Comparison of ENCODE assay signal across 15 cellular contexts in the genomic region with DNA sequence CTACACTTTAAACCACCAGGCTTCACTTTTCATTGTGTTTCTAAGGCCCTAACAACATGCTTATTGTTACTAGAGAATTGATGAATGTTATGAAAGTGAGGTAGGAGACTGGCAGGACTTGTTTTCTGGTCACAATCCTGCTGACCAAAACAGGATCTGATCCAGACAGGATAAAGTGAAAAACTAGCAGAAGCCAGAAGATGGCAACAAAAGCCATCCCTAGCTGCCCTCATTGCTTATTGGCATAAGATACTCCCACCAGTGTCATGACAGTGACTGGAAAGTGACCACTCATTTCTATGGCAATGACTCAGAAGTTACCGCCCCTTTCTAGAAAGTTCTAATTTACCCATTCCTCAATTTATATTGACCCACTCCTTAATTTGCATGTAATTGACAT. TPM values are rescaled to one million over a fixed set of nuclear protein-coding genes. Genes with fewer than 3 reads are reported as not detected.
A peak's percentile ranks its signal among the peaks of the same experiment; 100 is the strongest.
DNase-seq lines count a peak whose midpoint lies in the region; ATAC-seq and TF ChIP-seq lines count a peak whose summit lies in the region.
"Had no signal": no experiment of that assay in that cellular context is flagged by ENCODE, and none has a peak within 500 bp of the region (broad histone marks: within the 10 kb centered on the region; RNA-seq: fewer than 3 reads in every experiment).

No MANE protein-coding gene starts in this region.

- intact Hi-C loops in right lobe of liver (cut with DNase I): loop anchor here (10.0 kb wide), 1 partner anchor 132 kb away; no protein-coding TSS in a partner anchor

- no peaks in the 10 kb centered on the region for H3K27me3 Mint-ChIP-seq in endodermal cell (ENCODE audit: insufficient read depth)

- H3K27ac Mint-ChIP-seq in endodermal cell: no peak overlapping the region
- H3K27ac Mint-ChIP-seq: CD4-positive, alpha-beta T cell had no signal

- DNase-seq in COLO829 (ENCODE audit: low spot score) (peak; percentile 35), Karpas-422 (peak; percentile 19), endodermal cell (no peak), right lobe of liver (no peak), HPDE6-E6E7 (ENCODE audit: extremely low spot score) (no peak), GM13976 (ENCODE audit: low spot score) (no peak), RPMI8226 (no peak)
- no peak for DNase-seq in activated CD4-positive, CD25-positive, alpha-beta regulatory T cell treated with anti-CD3 and anti-CD28 coated beads, Interleukin-2, amount 50 U/mL, for 72 hours
- DNase-seq: CD4-positive, alpha-beta T cell; HCEC 1CT; NCI-H226; Peyer's patch; SHP77 treated with DMSO at 0.1 percent for 48 hours had no signal

- H3K27ac ChIP-seq in Karpas-422 (ENCODE audit: low read length) (no peak overlapping the region), endodermal cell (ENCODE audit: low read depth, low read length) (no peak overlapping the region), right lobe of liver (no peak overlapping the region)
- H3K27ac ChIP-seq: Peyer's patch had no signal

- H3K27me3 ChIP-seq in Karpas-422 (ENCODE audit: low read length): no peaks in the 10 kb centered on the region
- no peaks in the 10 kb centered on the region for H3K27me3 ChIP-seq in endodermal cell (ENCODE audit: control insufficient read depth, insufficient read depth, low read length, poor library complexity, severe bottlenecking)
- no peaks in the 10 kb centered on the region for H3K27me3 ChIP-seq in right lobe of liver
- H3K27me3 ChIP-seq: Peyer's patch had no signal

- H2AFZ ChIP-seq in Karpas-422 (ENCODE audit: low read length): no peak overlapping the region

- H3K4me1 Mint-ChIP-seq in endodermal cell: no peaks in the 10 kb centered on the region

- peak; percentile 62 for TF ChIP-seq CTCF in endodermal cell (conservative IDR thresholded peaks at IDR 0.05)
- peak; percentile 11 to 44 (median 28) for TF ChIP-seq CTCF in right lobe of liver (IDR thresholded peaks at IDR 0.05)
- no peak for TF ChIP-seq CTCF in GM13976 (IDR thresholded peaks at IDR 0.05; ENCODE audit: borderline replicate concordance, control extremely low read depth, extremely low read depth, insufficient read depth, missing control alignments)

- no peak for TF ChIP-seq POLR2A in right lobe of liver (IDR thresholded peaks at IDR 0.05)

- no peak overlapping the region for H3K4me2 ChIP-seq in Karpas-422 (ENCODE audit: low read depth, low read length, poor library complexity, severe bottlenecking)

- no peaks in the 10 kb centered on the region for H4K20me1 ChIP-seq in Karpas-422 (ENCODE audit: insufficient read depth, low read depth, low read length)

- H3K79me2 ChIP-seq in Karpas-422 (ENCODE audit: low read length): no peaks in the 10 kb centered on the region

- no peak overlapping the region for H3K4me3 Mint-ChIP-seq in endodermal cell
- H3K4me3 Mint-ChIP-seq: CD4-positive, alpha-beta T cell had no signal

- H3K9me3 ChIP-seq in Karpas-422 (ENCODE audit: low read length) (no peaks in the 10 kb centered on the region), endodermal cell (ENCODE audit: control insufficient read depth, low read length) (no peaks in the 10 kb centered on the region), right lobe of liver (no peaks in the 10 kb centered on the region)
- H3K9me3 ChIP-seq: Peyer's patch had no signal

- H3K9me3 Mint-ChIP-seq in endodermal cell: no peaks in the 10 kb centered on the region
- H3K9me3 Mint-ChIP-seq: CD4-positive, alpha-beta T cell had no signal

- no peaks in the 10 kb centered on the region for H3K9me2 ChIP-seq in Karpas-422 (replicated peaks; ENCODE audit: insufficient read depth, low read length)

- H3K9ac ChIP-seq in Karpas-422 (ENCODE audit: low read length) (no peak overlapping the region), endodermal cell (ENCODE audit: extremely low read depth, low read length, poor library complexity, severe bottlenecking) (no peak overlapping the region)

- H3K36me3 ChIP-seq in Karpas-422 (ENCODE audit: insufficient read depth, low read length): no peaks in the 10 kb centered on the region
- H3K36me3 ChIP-seq in endodermal cell (ENCODE audit: control insufficient read depth, insufficient read depth, low read length): no peaks in the 10 kb centered on the region
- no peaks in the 10 kb centered on the region for H3K36me3 ChIP-seq in right lobe of liver
- H3K36me3 ChIP-seq: Peyer's patch had no signal

- H3K4me1 ChIP-seq in Karpas-422 (ENCODE audit: low read length) (no peaks in the 10 kb centered on the region), endodermal cell (ENCODE audit: control insufficient read depth, insufficient read depth, low read length) (no peaks in the 10 kb centered on the region), right lobe of liver (no peaks in the 10 kb centered on the region)
- H3K4me1 ChIP-seq: Peyer's patch had no signal

- peaks cover 1% of the 10 kb centered on the region for H3K36me3 Mint-ChIP-seq in endodermal cell (ENCODE audit: low read depth)

- peak; percentile 36 to 83 (median 64) for ATAC-seq in right lobe of liver

- in situ Hi-C loops in GM13976 (cut with MboI; ENCODE audit: low sequenced_read_pairs, unreplicated experiment): no loop called here

- 81% methylated on average over 1 of the region's 1 CpG; no CpG with 5 or more reads in 1 of the 2 experiments for WGBS in endodermal cell (ENCODE audit: insufficient coverage in 1 of 2, insufficient read length in 1 of 2), 2 experiments
- WGBS in right lobe of liver (ENCODE audit: insufficient coverage, low coverage, low lambda C conversion rate, missing lambda C conversion rate): 100% methylated on average over 1 of the region's 1 CpG

- no peak overlapping the region for H3K4me3 ChIP-seq in Karpas-422 (ENCODE audit: low read length)
- no peak overlapping the region for H3K4me3 ChIP-seq in endodermal cell (ENCODE audit: low read length)
- no peak overlapping the region for H3K4me3 ChIP-seq in right lobe of liver
- H3K4me3 ChIP-seq: Peyer's patch had no signal

RNA-seq across cellular contexts. Expression of a gene that starts 29.9 kb away (rescaled TPM):
- not detected in 2 replicates for total RNA-seq in Karpas-422 (2014; rRNA removed; shearing (Covaris generic); ENCODE audit: low replicate concordance)
- total RNA-seq in endodermal cell (under 1 TPM in 1 of 2 donors, not detected in 1; 0.89 TPM), right lobe of liver (over 10,000 TPM in 4 of 6 experiments, 1,000 to 10,000 TPM in 2; 5,578 to 14,578 (median 13,052) TPM)
- 0.36 TPM for polyA plus RNA-seq in endodermal cell (2013, experiment 1 of 2)
- polyA plus RNA-seq in endodermal cell (2013, experiment 2 of 2): 0.41 TPM
- total RNA-seq: CD4-positive, alpha-beta T cell; Daoy; HT-29; Peyer's patch had no signal

RNA-seq across cellular contexts. Expression of a gene that starts 51.8 kb away (rescaled TPM):
- not detected in 2 replicates for total RNA-seq in Karpas-422 (2014; rRNA removed; shearing (Covaris generic); ENCODE audit: low replicate concordance)
- total RNA-seq in endodermal cell (1 to 10 TPM; 3.1 to 3.7 TPM), right lobe of liver (over 10,000 TPM in 5 of 6 experiments, 1,000 to 10,000 TPM in 1; 8,384 to 20,319 (median 15,496) TPM)
- polyA plus RNA-seq in endodermal cell (2013, experiment 1 of 2): 1.5 TPM
- 0.70 TPM for polyA plus RNA-seq in endodermal cell (2013, experiment 2 of 2)
- total RNA-seq: CD4-positive, alpha-beta T cell; Daoy; HT-29; Peyer's patch had no signal

Comparison
In these comparisons a context has a peak if more than half of its experiments do, and no peak if none do; other contexts are left out.
1. DNase-seq: peak in COLO829 (single experiment) and Karpas-422 (single experiment); none in endodermal cell (single experiment), right lobe of liver (0 of 3), HPDE6-E6E7 (single experiment), GM13976 (single experiment), RPMI8226 (single experiment) and activated CD4-positive, CD25-positive, alpha-beta regulatory T cell treated with anti-CD3 and anti-CD28 coated beads, Interleukin-2, amount 50 U/mL, for 72 hours (single experiment).
2. RNA of a gene that starts 29.9 kb away (total RNA-seq): 5,578 to 14,578 TPM in right lobe of liver; 0.89 TPM in endodermal cell and not detected in Karpas-422; every median in the first group is over 1,000 times any median in the second.
3. RNA of a gene that starts 51.8 kb away (total RNA-seq): 8,384 to 20,319 TPM in right lobe of liver; 3.1 to 3.7 TPM in endodermal cell and not detected in Karpas-422; every median in the first group is over 1,000 times any median in the second.